9 cellular contexts compared by ENCODE assay signal in genomic region chr2:108194409-108195132, GRCh38. TPM values are rescaled to one million over a fixed set of nuclear protein-coding genes. Genes with fewer than 3 reads are reported as not detected.
A peak's percentile ranks its signal among the peaks of the same experiment; 100 is the strongest.
DNase-seq lines count a peak whose midpoint lies in the region; ATAC-seq, FAIRE-seq and TF ChIP-seq lines count a peak whose summit lies in the region.
"Had no signal": no experiment of that assay in that cellular context is flagged by ENCODE, and none has a peak within 500 bp of the region (broad histone marks: within the 10 kb centered on the region; RNA-seq: fewer than 3 reads in every experiment).

No MANE protein-coding gene starts in this region.

- FAIRE-seq in A204.1 (lab: Jason Lieb, UNC), result peak; percentile 99

- TF ChIP-seq POLR2A in esophagus squamous epithelium (IDR thresholded peaks at IDR 0.05), result no peak

- no peak overlapping the region for H3K4me2 ChIP-seq in SK-N-SH
- H3K4me2 ChIP-seq in hepatocyte, result no peak overlapping the region

- H3F3A ChIP-seq in SK-N-SH (replicated peaks; ENCODE audit: insufficient read depth), result no peaks in the 10 kb centered on the region

- 50% methylated on average over 7 of the region's 7 CpGs for WGBS in SK-N-SH (ENCODE audit: low lambda C conversion rate)
- 75% methylated on average over 7 of the region's 7 CpGs for WGBS in hepatocyte (ENCODE audit: low lambda C conversion rate, missing lambda C conversion rate)
- 51 to 55% methylated on average over 7 of the region's 7 CpGs for WGBS in esophagus squamous epithelium, 2 donors

- H3K79me2 ChIP-seq in SK-N-SH (ENCODE audit: insufficient read depth) (no peaks in the 10 kb centered on the region), hepatocyte (no peaks in the 10 kb centered on the region)

- ATAC-seq in GM18519 (IDR thresholded peaks at IDR 0.05; ENCODE audit: low FRiP score, unreplicated experiment), result no peak
- no peak for ATAC-seq in sciatic nerve

- peak; percentile 56 for TF ChIP-seq RAD21 in SK-N-SH (IDR thresholded peaks at IDR 0.05; ENCODE audit: low read length)

- H3K9me3 ChIP-seq in SK-N-SH (no peaks in the 10 kb centered on the region), hepatocyte (ENCODE audit: low read depth) (no peaks in the 10 kb centered on the region), esophagus squamous epithelium (no peaks in the 10 kb centered on the region)

- TF ChIP-seq EP300 in SK-N-SH (IDR thresholded peaks at IDR 0.05; ENCODE audit: borderline replicate concordance in 1 of 2, low read depth in 1 of 2, low read length in 1 of 2), result no peak

- POLR2A ChIA-PET in SK-N-SH (lab: Yijun Ruan, JAX), result no interaction called here

- H3K27ac ChIP-seq in SK-N-SH (ENCODE audit: low read depth in 2 of 2, low read length in 1 of 2) (no peak overlapping the region), hepatocyte (no peak overlapping the region), esophagus squamous epithelium (no peak overlapping the region)

- CTCF ChIA-PET in SK-N-SH (lab: Yijun Ruan, JAX), result interaction anchor here (0.7 to 1.8 kb wide), 17 partner anchors 9 to 1631 kb away, joined by 3 to 11 read pairs (median 4); no protein-coding TSS in a partner anchor

- H4K20me1 ChIP-seq in SK-N-SH (ENCODE audit: insufficient read depth) (no peaks in the 10 kb centered on the region), hepatocyte (ENCODE audit: insufficient read depth, poor library complexity, severe bottlenecking) (no peaks in the 10 kb centered on the region)

- TF ChIP-seq CTCF in GM10266 (IDR thresholded peaks at IDR 0.05; ENCODE audit: control insufficient read depth, insufficient read depth, low read depth, missing control alignments), result peak; percentile 30
- TF ChIP-seq CTCF in SK-N-SH (IDR thresholded peaks at IDR 0.05), result peak; percentile 74
- peak; percentile 62 for TF ChIP-seq CTCF in hepatocyte (IDR thresholded peaks at IDR 0.05; ENCODE audit: poor library complexity)
- peak in 3 of 6 experiments; percentile 40 to 49 (median 42) for TF ChIP-seq CTCF in esophagus squamous epithelium (IDR thresholded peaks at IDR 0.05)

- H3K27me3 ChIP-seq in SK-N-SH (ENCODE audit: insufficient read depth) (no peaks in the 10 kb centered on the region), hepatocyte (no peaks in the 10 kb centered on the region), esophagus squamous epithelium (no peaks in the 10 kb centered on the region)

- intact Hi-C loops in sciatic nerve (cut with DNase I) (no loop called here), esophagus squamous epithelium (cut with DNase I) (no loop called here)

- H3K4me1 ChIP-seq in SK-N-SH (ENCODE audit: control insufficient read depth in 1 of 2, insufficient read depth in 2 of 2, low read depth in 1 of 2, low read length in 1 of 2) (no peaks in the 10 kb centered on the region), hepatocyte (ENCODE audit: insufficient read depth) (peaks cover 6% of the 10 kb centered on the region), esophagus squamous epithelium (no peaks in the 10 kb centered on the region)

- H3K9me2 ChIP-seq in SK-N-SH (no peaks in the 10 kb centered on the region), hepatocyte (replicated peaks; ENCODE audit: insufficient read depth) (no peaks in the 10 kb centered on the region)

- no peak overlapping the region for H3K4me3 ChIP-seq in SK-N-SH (ENCODE audit: low read depth in 2 of 2, low read length in 1 of 2)
- no peak overlapping the region for H3K4me3 ChIP-seq in hepatocyte
- H3K4me3 ChIP-seq in esophagus squamous epithelium, result no peak overlapping the region

- H3K9ac ChIP-seq in SK-N-SH, result no peak overlapping the region

- H2AFZ ChIP-seq in SK-N-SH (ENCODE audit: low read depth), result no peak overlapping the region
- H2AFZ ChIP-seq in hepatocyte, result no peak overlapping the region

- no peaks in the 10 kb centered on the region for H3K36me3 ChIP-seq in SK-N-SH (replicated peaks in 1 of 2; ENCODE audit: control insufficient read depth in 1 of 2, insufficient read depth in 2 of 2, low read length in 1 of 2)
- H3K36me3 ChIP-seq in hepatocyte (replicated peaks; ENCODE audit: insufficient read depth, low read depth), result no peaks in the 10 kb centered on the region
- no peaks in the 10 kb centered on the region for H3K36me3 ChIP-seq in esophagus squamous epithelium

- DNase-seq in GM10266 (ENCODE audit: extremely low spot score), result no peak
- DNase-seq in SK-N-SH, result peak; percentile 17
- no peak for DNase-seq in hepatocyte (ENCODE audit: low spot score)
- DNase-seq in sciatic nerve (ENCODE audit: low spot score), result no peak
- DNase-seq in activated effector memory CD4-positive, alpha-beta T cell treated with anti-CD3 and anti-CD28 coated beads, Interleukin-2, amount 50 U/mL, for 16 hours, result no peak
- DNase-seq in esophagus squamous epithelium (lab: John Stamatoyannopoulos, UW), result no peak
- DNase-seq: aorta had no signal

TF ChIP-seq in SK-N-SH, 30 proteins besides CTCF, POLR2A, EP300 and RAD21 (continues in another document):
- TF ChIP-seq IRF3 (IDR thresholded peaks at IDR 0.05; ENCODE audit: low read depth, low read length) (no peak), TCF12 (IDR thresholded peaks at IDR 0.05) (no peak), TEAD4 (IDR thresholded peaks at IDR 0.05; ENCODE audit: borderline replicate concordance, insufficient read depth) (no peak), REST (IDR thresholded peaks at IDR 0.05; ENCODE audit: low read depth, low read length) (no peak), EZH2phosphoT487 (IDR thresholded peaks at IDR 0.05; ENCODE audit: borderline replicate concordance, low read depth) (no peak), TAF1 (IDR thresholded peaks at IDR 0.05; ENCODE audit: borderline replicate concordance, low read depth, low read length) (no peak), FOXM1 (IDR thresholded peaks at IDR 0.05; ENCODE audit: low read depth) (no peak), GABPA (IDR thresholded peaks at IDR 0.05; ENCODE audit: low read depth) (no peak), CHD2 (IDR thresholded peaks at IDR 0.05; ENCODE audit: low read length, partially characterized antibody) (no peak), RCOR1 (IDR thresholded peaks at IDR 0.05; ENCODE audit: low read length) (no peak), GATA2 (CRISPR knock-in tag; IDR thresholded peaks at IDR 0.05) (no peak), MXI1 (IDR thresholded peaks at IDR 0.05; ENCODE audit: low read depth, low read length) (no peak), FOXJ3 (CRISPR knock-in tag; IDR thresholded peaks at IDR 0.05) (no peak), USF2 (IDR thresholded peaks at IDR 0.05; ENCODE audit: borderline replicate concordance, low read depth, low read length) (no peak), PBX3 (IDR thresholded peaks at IDR 0.05) (no peak)

RNA-seq across cellular contexts. Expression of gene SULT1C3, which starts 45.2 kb away (rescaled TPM):
- polyA plus RNA-seq in SK-N-SH (2012; rRNA removed) (not detected in 2 replicates), hepatocyte (not detected in 2 replicates)
- not detected in 2 replicates for polyA plus RNA-seq in SK-N-SH (2012; cell fraction: cytosol; rRNA removed)
- polyA plus RNA-seq in SK-N-SH (2012; cell fraction: nucleus; rRNA removed), result not detected in 2 replicates
- total RNA-seq in hepatocyte (1.00 TPM in 1 of 2 replicates, not detected in the other), sciatic nerve (not detected), esophagus squamous epithelium (not detected)
- total RNA-seq: aorta had no signal
- polyA plus RNA-seq: aorta had no signal
